ENCODE assay signal across 8 cellular contexts in the genomic region with DNA sequence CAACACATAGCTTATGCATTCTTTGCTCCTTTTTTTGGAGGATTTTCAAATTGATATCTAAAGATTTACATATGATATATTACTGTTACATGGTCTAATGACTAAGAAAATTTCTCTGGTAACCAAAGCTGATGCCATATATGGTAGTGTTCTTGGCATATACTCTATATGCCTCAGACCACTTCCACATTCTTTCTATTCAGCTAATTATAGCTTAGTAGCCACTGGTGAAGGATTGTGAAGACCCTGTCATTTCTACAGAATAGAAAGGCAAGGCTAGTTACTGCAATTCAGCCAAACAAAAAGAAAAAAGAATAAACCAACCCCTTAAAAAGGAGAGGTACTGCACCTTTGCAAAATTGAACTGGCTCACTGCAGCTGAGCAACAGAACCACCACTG. TPM values are rescaled to one million over a fixed set of nuclear protein-coding genes. Genes with fewer than 3 reads are reported as not detected.
A peak's percentile ranks its signal among the peaks of the same experiment; 100 is the strongest.
DNase-seq lines count a peak whose midpoint lies in the region; ATAC-seq and TF ChIP-seq lines count a peak whose summit lies in the region.

No MANE protein-coding gene starts in this region.

- no peaks in the 10 kb centered on the region for H3K27me3 ChIP-seq in DOHH2 (ENCODE audit: control insufficient read depth, low read length)
- H3K27me3 ChIP-seq in MM.1S (replicated peaks; ENCODE audit: insufficient read depth, low read length): no peaks in the 10 kb centered on the region

- H3K4me1 Mint-ChIP-seq in brain (peaks cover 86% of the 10 kb centered on the region), nephron progenitor cell (peaks cover 59% of the 10 kb centered on the region)

- H3K27ac Mint-ChIP-seq in brain (peak overlapping the region; percentile 31 to 100 (median 54)), nephron progenitor cell (no peak overlapping the region)

- H3K4me3 ChIP-seq in DOHH2 (ENCODE audit: low read length) (peak overlapping the region; percentile 72), MM.1S (ENCODE audit: low read length) (no peak overlapping the region)

- H3K4me3 Mint-ChIP-seq in brain (peak overlapping the region; percentile 93 to 99 (median 96)), nephron progenitor cell (peak overlapping the region; percentile 96)

- no peaks in the 10 kb centered on the region for H3K9me3 Mint-ChIP-seq in brain
- no peaks in the 10 kb centered on the region for H3K9me3 Mint-ChIP-seq in nephron progenitor cell

- H4K20me1 ChIP-seq in DOHH2 (ENCODE audit: control insufficient read depth, insufficient read depth, low read depth, low read length) (peaks cover 45% of the 10 kb centered on the region), MM.1S (ENCODE audit: insufficient read depth, low read length) (0 out of 2 replicates have a peak, but pooled peaks cover 4% of the 10 kb centered on the region)

- no peak overlapping the region for H3K27ac ChIP-seq in DOHH2 (ENCODE audit: low read depth, low read length)
- H3K27ac ChIP-seq in MM.1S (ENCODE audit: low read length): no peak overlapping the region

- H3K79me2 ChIP-seq in DOHH2 (ENCODE audit: control insufficient read depth, low read length): peaks cover 93% of the 10 kb centered on the region
- H3K79me2 ChIP-seq in MM.1S (ENCODE audit: low read length): peaks cover 57% of the 10 kb centered on the region

- no peak for DNase-seq in MM.1S
- DNase-seq in nephron progenitor cell: no peak
- DNase-seq in D341Med (ENCODE audit: low spot score): no peak
- no peak for DNase-seq in SW 1271 (lab: John Stamatoyannopoulos, UW)
- DNase-seq in mesenteric fat pad (ENCODE audit: low spot score): no peak

- H3K36me3 ChIP-seq in DOHH2 (ENCODE audit: control insufficient read depth, low read length) (peaks cover 60% of the 10 kb centered on the region), MM.1S (replicated peaks; ENCODE audit: insufficient read depth, low read length) (0 out of 2 replicates have a peak, but pooled peaks cover 9% of the 10 kb centered on the region)

- H2AFZ ChIP-seq in MM.1S (ENCODE audit: low read length): no peak overlapping the region

- TF ChIP-seq CTCF in DOHH2 (IDR thresholded peaks at IDR 0.05; ENCODE audit: low read depth, low read length, poor library complexity, severe bottlenecking) (no peak), MM.1S (IDR thresholded peaks at IDR 0.05; ENCODE audit: low read length) (no peak), brain (conservative IDR thresholded peaks at IDR 0.05) (no peak), nephron progenitor cell (IDR thresholded peaks at IDR 0.05) (no peak)

- H3K9ac ChIP-seq in MM.1S (ENCODE audit: low read length): no peak overlapping the region

- ATAC-seq in HG03135 (IDR thresholded peaks at IDR 0.05; ENCODE audit: unreplicated experiment): no peak

- no peaks in the 10 kb centered on the region for H3K9me2 ChIP-seq in DOHH2 (replicated peaks; ENCODE audit: control insufficient read depth, low read length)
- H3K9me2 ChIP-seq in MM.1S (replicated peaks; ENCODE audit: insufficient read depth, low read length): no peaks in the 10 kb centered on the region

- H3K27me3 Mint-ChIP-seq in brain (peaks cover 9% of the 10 kb centered on the region), nephron progenitor cell (ENCODE audit: low read depth, poor library complexity) (no peaks in the 10 kb centered on the region)

- H3K4me2 ChIP-seq in DOHH2 (ENCODE audit: low read length) (peak overlapping the region; percentile 81), MM.1S (ENCODE audit: low read depth, low read length) (peak overlapping the region; percentile 88; the same call in 1 of the 2 replicates)

- peaks cover 56% of the 10 kb centered on the region for H3K4me1 ChIP-seq in DOHH2 (ENCODE audit: control insufficient read depth, low read length)
- H3K4me1 ChIP-seq in MM.1S (ENCODE audit: low read length): peaks cover 38% of the 10 kb centered on the region

- H3K36me3 Mint-ChIP-seq in brain: peaks cover 72% of the 10 kb centered on the region
- peaks cover 58% of the 10 kb centered on the region for H3K36me3 Mint-ChIP-seq in nephron progenitor cell (ENCODE audit: low read depth)

- H3F3A ChIP-seq in DOHH2 (ENCODE audit: control insufficient read depth, insufficient read depth) (peaks cover 16% of the 10 kb centered on the region), MM.1S (ENCODE audit: insufficient read depth, low read length) (peaks cover 20% of the 10 kb centered on the region)

- H3K9me3 ChIP-seq in DOHH2 (ENCODE audit: control insufficient read depth, insufficient read depth, low read length) (no peaks in the 10 kb centered on the region), MM.1S (replicated peaks; ENCODE audit: insufficient read depth, low read length) (no peaks in the 10 kb centered on the region)

RNA-seq across cellular contexts. Expression of a gene that starts 3.7 kb away (rescaled TPM):
- 13.5 TPM for polyA plus RNA-seq in brain (ENCODE audit: insufficient read depth, low read depth, low replicate concordance)
- total RNA-seq in mesenteric fat pad: 25.4 TPM

RNA-seq across cellular contexts. Expression of a gene that starts 33.7 kb away (rescaled TPM):
- polyA plus RNA-seq in brain (ENCODE audit: insufficient read depth, low read depth, low replicate concordance): 302 TPM
- total RNA-seq in mesenteric fat pad: 92.3 TPM
